ENCODE assay signal across 15 cellular contexts in the genomic region with DNA sequence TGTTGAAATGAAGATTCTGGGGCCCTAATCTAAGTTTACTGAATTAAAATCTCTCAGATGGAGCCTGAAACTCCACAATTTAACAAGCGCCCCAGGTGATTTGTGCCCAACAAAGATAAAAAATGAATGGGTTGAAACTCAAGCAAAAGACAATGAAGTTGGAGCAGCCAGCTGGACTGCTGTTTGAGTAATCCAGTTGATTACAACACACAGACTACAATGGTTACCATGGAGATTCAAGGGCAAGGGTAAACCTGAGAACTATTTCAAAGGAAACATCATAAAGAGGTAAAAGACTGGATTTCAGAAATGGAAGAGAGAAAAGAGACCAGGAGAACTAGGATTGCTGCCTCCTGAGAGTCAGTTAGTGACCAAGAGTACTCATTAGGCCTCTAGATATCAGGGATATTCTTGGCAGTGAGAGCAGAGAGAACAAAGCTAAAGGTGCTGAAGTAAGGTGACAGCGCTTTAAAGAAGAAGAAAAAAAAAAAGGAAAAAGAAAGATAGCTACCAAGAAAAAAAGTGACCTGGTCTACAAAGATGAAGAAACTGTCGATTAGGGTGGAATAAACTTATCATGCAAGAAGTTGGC. TPM values are rescaled to one million over a fixed set of nuclear protein-coding genes. Genes with fewer than 3 reads are reported as not detected.
DNase-seq lines count a peak whose midpoint lies in the region; ATAC-seq and TF ChIP-seq lines count a peak whose summit lies in the region.
"Had no signal": no experiment of that assay in that cellular context is flagged by ENCODE, and none has a peak within 500 bp of the region (broad histone marks: within the 10 kb centered on the region; RNA-seq: fewer than 3 reads in every experiment).

No MANE protein-coding gene starts in this region.

- H3K36me3 Mint-ChIP-seq in WTC11 (peaks cover 18% of the 10 kb centered on the region), nephron progenitor cell (ENCODE audit: low read depth) (no peaks in the 10 kb centered on the region)
- H3K36me3 Mint-ChIP-seq in activated naive CD4-positive, alpha-beta T cell treated with anti-CD3 and anti-CD28 coated beads, Interleukin-2, amount 50 U/mL, for 72 hours, result no peaks in the 10 kb centered on the region

- H3K27ac Mint-ChIP-seq in WTC11 (no peak overlapping the region), nephron progenitor cell (peak overlapping the region; percentile 15)
- H3K27ac Mint-ChIP-seq in activated naive CD4-positive, alpha-beta T cell treated with anti-CD3 and anti-CD28 coated beads, Interleukin-2, amount 50 U/mL, for 72 hours, result no peak overlapping the region
- H3K27ac Mint-ChIP-seq: activated T-cell treated with anti-CD3 and anti-CD28 coated beads, Interleukin-2, amount 50 U/mL, for 72 hours had no signal

- TF ChIP-seq CTCF in WTC11 (IDR thresholded peaks at IDR 0.05) (no peak), nephron progenitor cell (IDR thresholded peaks at IDR 0.05) (no peak)

- H3K9me3 Mint-ChIP-seq in WTC11 (peaks cover 24% of the 10 kb centered on the region), nephron progenitor cell (peaks cover 20% of the 10 kb centered on the region)
- H3K9me3 Mint-ChIP-seq in activated naive CD4-positive, alpha-beta T cell treated with anti-CD3 and anti-CD28 coated beads, Interleukin-2, amount 50 U/mL, for 72 hours, result no peaks in the 10 kb centered on the region
- H3K9me3 Mint-ChIP-seq: activated T-cell treated with anti-CD3 and anti-CD28 coated beads, Interleukin-2, amount 50 U/mL, for 72 hours had no signal

- TF ChIP-seq POLR2A in erythroblast (IDR thresholded peaks at IDR 0.05; ENCODE audit: low read length), result no peak

- H3K27me3 Mint-ChIP-seq in WTC11 (ENCODE audit: low read depth), result no peaks in the 10 kb centered on the region
- H3K27me3 Mint-ChIP-seq in nephron progenitor cell (ENCODE audit: low read depth, poor library complexity), result no peaks in the 10 kb centered on the region

- DNase-seq in NCI-H510A treated with DMSO at 0.1 percent for 48 hours (lab: John Stamatoyannopoulos, UW), result peak; percentile 14
- no peak for DNase-seq in NCI-H510A (lab: John Stamatoyannopoulos, UW)
- peak; percentile 95 for DNase-seq in NCI-H146 treated with DMSO at 0.1 percent for 48 hours (lab: John Stamatoyannopoulos, UW; ENCODE audit: unreplicated experiment)
- DNase-seq in WTC11 (ENCODE audit: low spot score), result no peak
- no peak for DNase-seq in nephron progenitor cell
- DNase-seq in HT-29 (ENCODE audit: low spot score), result no peak
- no peak for DNase-seq in erythroblast (lab: John Stamatoyannopoulos, UW)
- no peak for DNase-seq in activated naive CD4-positive, alpha-beta T cell treated with anti-CD3 and anti-CD28 coated beads, Interleukin-2, amount 50 U/mL, for 72 hours (ENCODE audit: low spot score in 2 of 2)
- DNase-seq: activated T-cell treated with anti-CD3 and anti-CD28 coated beads, Interleukin-2, amount 50 U/mL, for 72 hours; amygdala; psoas muscle had no signal

- CTCF ChIA-PET in WTC11 (lab: Charles Lee), result interaction anchor here (1.0 to 1.9 kb wide), 6 partner anchors 10 to 344 kb away, joined by 3 to 18 read pairs (median 6); no protein-coding TSS in a partner anchor

- no peak overlapping the region for H3K4me3 Mint-ChIP-seq in WTC11
- no peak overlapping the region for H3K4me3 Mint-ChIP-seq in nephron progenitor cell
- H3K4me3 Mint-ChIP-seq: activated T-cell treated with anti-CD3 and anti-CD28 coated beads, Interleukin-2, amount 50 U/mL, for 72 hours had no signal

- H3K4me1 Mint-ChIP-seq in WTC11 (peaks cover 34% of the 10 kb centered on the region), nephron progenitor cell (peaks cover 29% of the 10 kb centered on the region)

- POLR2A ChIA-PET in WTC11 (lab: Charles Lee), result interaction anchor here (0.6 kb wide), 1 partner anchor 1372 kb away, joined by 3 read pairs; no protein-coding TSS in a partner anchor

- ATAC-seq in WTC11, result peak; percentile 50; the same call in 1 of the 2 replicates
- ATAC-seq in activated naive CD4-positive, alpha-beta T cell treated with anti-CD3 and anti-CD28 coated beads, Interleukin-2, amount 50 U/mL, for 72 hours, result no peak
- ATAC-seq: activated T-cell treated with anti-CD3 and anti-CD28 coated beads, Interleukin-2, amount 50 U/mL, for 72 hours; gastroesophageal sphincter; K562; psoas muscle had no signal

TF ChIP-seq in WTC11, 78 proteins besides CTCF, POLR2A, EP300 and RAD21 (continues in another document):
- TF ChIP-seq FOXP1 (CRISPR knock-in tag; IDR thresholded peaks at IDR 0.05; ENCODE audit: borderline replicate concordance), result no peak
- TF ChIP-seq NFE2L1 (CRISPR knock-in tag; IDR thresholded peaks at IDR 0.05), result no peak
- TF ChIP-seq E2F1 (CRISPR knock-in tag; IDR thresholded peaks at IDR 0.05), result no peak
- no peak for TF ChIP-seq ZNF396 (CRISPR knock-in tag; IDR thresholded peaks at IDR 0.05; ENCODE audit: borderline replicate concordance)
- no peak for TF ChIP-seq ZNF512 (CRISPR knock-in tag; IDR thresholded peaks at IDR 0.05; ENCODE audit: borderline replicate concordance)
- TF ChIP-seq NFATC4 (CRISPR knock-in tag; IDR thresholded peaks at IDR 0.05), result no peak
- no peak for TF ChIP-seq ZNF671 (CRISPR knock-in tag; IDR thresholded peaks at IDR 0.05)
- TF ChIP-seq IRF2 (CRISPR knock-in tag; IDR thresholded peaks at IDR 0.05; ENCODE audit: borderline replicate concordance, low read depth), result no peak
- no peak for TF ChIP-seq STAT6 (CRISPR knock-in tag; conservative IDR thresholded peaks at IDR 0.05; ENCODE audit: low read depth)
- no peak for TF ChIP-seq TP53 (CRISPR knock-in tag; IDR thresholded peaks at IDR 0.05)
- TF ChIP-seq ZNF281 (CRISPR knock-in tag; IDR thresholded peaks at IDR 0.05), result no peak

RNA-seq across cellular contexts. Expression of gene LRRC53, which starts 44.5 kb away (rescaled TPM):
- total RNA-seq in WTC11 (2021), result not detected in 3 replicates
- 0.05 TPM in 1 of 2 replicates, not detected in the other for total RNA-seq in HT-29 (2014; rRNA removed; shearing (Covaris generic))
- total RNA-seq in activated naive CD4-positive, alpha-beta T cell treated with anti-CD3 and anti-CD28 coated beads, Interleukin-2, amount 50 U/mL, for 72 hours, result not detected
- total RNA-seq: activated T-cell treated with anti-CD3 and anti-CD28 coated beads, Interleukin-2, amount 50 U/mL, for 72 hours; gastroesophageal sphincter; K562; psoas muscle; SK-MEL-5; ureter had no signal

Comparison
In these comparisons a context has a peak if more than half of its experiments do, and no peak if none do; other contexts are left out.
1. DNase-seq: peak in NCI-H510A treated with DMSO at 0.1 percent for 48 hours (single experiment) and NCI-H146 treated with DMSO at 0.1 percent for 48 hours (single experiment); none in NCI-H510A (single experiment), WTC11 (single experiment), nephron progenitor cell (single experiment), HT-29 (single experiment), erythroblast (0 of 2) and activated naive CD4-positive, alpha-beta T cell treated with anti-CD3 and anti-CD28 coated beads, Interleukin-2, amount 50 U/mL, for 72 hours (0 of 2).